11 cellular contexts compared by ENCODE assay signal in the genomic region with DNA sequence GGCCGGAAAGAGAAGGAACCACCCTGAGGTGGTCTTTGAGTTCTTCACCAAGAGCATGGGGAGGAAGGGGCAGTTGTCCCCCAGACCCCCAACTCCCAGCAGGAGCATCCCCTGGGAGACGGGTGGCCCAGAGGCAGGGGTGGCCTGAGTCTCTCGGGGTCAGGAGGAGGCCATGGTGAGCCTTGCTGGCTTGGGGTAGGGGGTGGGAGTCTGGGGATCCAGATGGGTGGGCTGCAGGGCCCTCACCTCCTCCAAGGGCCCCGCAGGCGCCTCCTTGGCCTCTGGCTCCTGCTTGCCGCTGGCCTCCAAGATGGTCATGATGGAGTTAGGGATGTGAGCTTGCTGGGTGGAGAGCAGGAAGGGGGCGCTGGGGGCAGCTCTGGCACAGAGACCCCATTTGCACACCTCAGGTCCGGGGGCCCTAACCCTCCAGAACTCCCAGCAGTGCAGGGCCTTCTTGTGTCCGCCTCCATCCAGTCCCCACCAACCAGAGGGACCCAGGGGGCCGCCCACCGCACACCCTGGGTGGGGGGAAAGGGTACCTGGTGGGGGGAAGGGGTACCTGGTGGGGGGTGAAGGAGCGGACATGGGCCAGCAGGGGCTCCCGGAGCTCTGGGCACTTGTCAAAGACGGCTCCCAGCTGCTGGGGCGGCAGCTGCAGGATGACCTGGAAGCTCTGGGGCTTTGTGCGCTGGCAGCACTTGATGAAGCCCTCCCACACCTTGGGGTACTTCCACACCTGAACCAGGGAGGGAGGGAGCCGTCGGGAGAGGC. TPM values are rescaled to one million over a fixed set of nuclear protein-coding genes. Genes with fewer than 3 reads are reported as not detected.
DNase-seq lines count a peak whose midpoint lies in the region; ATAC-seq and TF ChIP-seq lines count a peak whose summit lies in the region.
"Had no signal": no experiment of that assay in that cellular context is flagged by ENCODE, and none has a peak within 500 bp of the region (broad histone marks: within the 10 kb centered on the region; RNA-seq: fewer than 3 reads in every experiment).

No MANE protein-coding gene starts in this region.

- peak overlapping the region; percentile 82 for H3K4ac ChIP-seq in mesendoderm (ENCODE audit: low read depth, low read length)

- no peak for TF ChIP-seq CTCF in dorsolateral prefrontal cortex (IDR thresholded peaks at IDR 0.05 in 54 of 56, conservative IDR thresholded peaks at IDR 0.05 in 2 of 56; ENCODE audit: low read depth in 1 of 56, partially characterized antibody in 56 of 56)
- TF ChIP-seq CTCF in uterus (IDR thresholded peaks at IDR 0.05), result no peak
- no peak for TF ChIP-seq CTCF in PC-9 (conservative IDR thresholded peaks at IDR 0.05)

- ATAC-seq in Right ventricle myocardium superior (ENCODE audit: poor library complexity) (peak; percentile 2), Right ventricle myocardium inferior (no peak)

- peaks cover 4% of the 10 kb centered on the region; the same call in 1 of the 2 replicates for H4K20me1 ChIP-seq in PC-9 (ENCODE audit: insufficient read depth)

- DNase-seq in Right ventricle myocardium superior (no peak), Right ventricle myocardium inferior (ENCODE audit: missing footprints) (no peak), dorsolateral prefrontal cortex (no peak), mesendoderm (no peak), uterus (no peak), PC-9 (no peak), GF-D8 (lab: John Stamatoyannopoulos, UW) (no peak), NCI-H1694 treated with DMSO at 0.1 percent for 48 hours (lab: John Stamatoyannopoulos, UW) (no peak)
- DNase-seq: NCI-H1417 treated with DMSO at 0.1 percent for 48 hours had no signal

- H3K9me3 ChIP-seq in uterus (no peaks in the 10 kb centered on the region), PC-9 (ENCODE audit: insufficient read depth, low read depth) (no peaks in the 10 kb centered on the region)
- H3K9me3 ChIP-seq: left lung, thyroid gland had no signal

- H3K36me3 ChIP-seq in mesendoderm (ENCODE audit: control insufficient read depth, insufficient read depth, low read length) (peaks cover 1% of the 10 kb centered on the region), uterus (no peaks in the 10 kb centered on the region), PC-9 (ENCODE audit: low read depth) (no peaks in the 10 kb centered on the region)

- H3K4me2 ChIP-seq in mesendoderm (ENCODE audit: low read length) (peak overlapping the region; percentile 86), PC-9 (no peak overlapping the region)

- H4K8ac ChIP-seq in mesendoderm (ENCODE audit: low read depth, low read length), result no peak overlapping the region

- no peak overlapping the region for H4K5ac ChIP-seq in mesendoderm (ENCODE audit: low read length)

- H3K27ac ChIP-seq in dorsolateral prefrontal cortex (peak overlapping the region in 7 of 59 donors; percentile 13 to 53 (median 21)), mesendoderm (ENCODE audit: low read depth, low read length) (peak overlapping the region; percentile 81), uterus (peak overlapping the region; percentile 13 to 59), PC-9 (no peak overlapping the region)
- H3K27ac ChIP-seq: left lung, thyroid gland had no signal

- H3K9me2 ChIP-seq in PC-9 (ENCODE audit: insufficient read depth), result no peaks in the 10 kb centered on the region

- H3K18ac ChIP-seq in mesendoderm (ENCODE audit: low read length), result peak overlapping the region; percentile 60

- no peak overlapping the region for H2AFZ ChIP-seq in PC-9

- H3K4me3 ChIP-seq in dorsolateral prefrontal cortex, result peak overlapping the region in 32 of 59 donors; percentile 28 to 61 (median 50)
- H3K4me3 ChIP-seq in mesendoderm (ENCODE audit: low read length), result peak overlapping the region; percentile 45
- H3K4me3 ChIP-seq in uterus, result no peak overlapping the region
- H3K4me3 ChIP-seq in PC-9, result no peak overlapping the region
- H3K4me3 ChIP-seq: thyroid gland had no signal

- H3K4me1 ChIP-seq in mesendoderm (ENCODE audit: control insufficient read depth, low read depth, low read length) (peaks cover 4% of the 10 kb centered on the region), uterus (no peaks in the 10 kb centered on the region), PC-9 (replicated peaks; ENCODE audit: insufficient read depth) (no peaks in the 10 kb centered on the region)

- POLR2A ChIA-PET in PC-9 (lab: Charles Lee; ENCODE audit: unreplicated experiment), result interaction anchor here (0.6 kb wide), 1 partner anchor 70 kb away, joined by 7 read pairs; a partner anchor contains a TSS

- intact Hi-C loops in Right ventricle myocardium superior (cut with DNase I), result no loop called here
- intact Hi-C loops in Right ventricle myocardium inferior (cut with DNase I), result loop anchor here (5.0 kb wide), 1 partner anchor 71 kb away; a partner anchor contains a TSS
- intact Hi-C loops in dorsolateral prefrontal cortex (cut with DNase I), result loop anchor here in 1 of 2 donors (2.0 to 5.0 kb wide), 2 partner anchors 201 to 260 kb away; no protein-coding TSS in a partner anchor
- intact Hi-C loops in uterus (cut with DNase I; ENCODE audit: low total_unique reads), result no loop called here
- intact Hi-C loops in PC-9 (cut with micrococcal nuclease; ENCODE audit: unreplicated experiment), result loop anchor here (1.0 to 2.0 kb wide), 4 partner anchors 46 to 260 kb away; no protein-coding TSS in a partner anchor

- H3K79me2 ChIP-seq in mesendoderm (ENCODE audit: control insufficient read depth, insufficient read depth, low read length) (no peaks in the 10 kb centered on the region), PC-9 (ENCODE audit: low read depth) (no peaks in the 10 kb centered on the region)

- peak overlapping the region; percentile 96 for H3K56ac ChIP-seq in mesendoderm (ENCODE audit: low read length)

- peak overlapping the region; percentile 91 for H2BK5ac ChIP-seq in mesendoderm (ENCODE audit: low read length)

- no peaks in the 10 kb centered on the region for H3K79me1 ChIP-seq in mesendoderm (ENCODE audit: low read length)

- H2BK15ac ChIP-seq in mesendoderm (replicated peaks; ENCODE audit: low read depth), result no peak overlapping the region

- H3K9ac ChIP-seq in mesendoderm (ENCODE audit: low read length), result peak overlapping the region; percentile 97

- TF ChIP-seq POLR2A in uterus (IDR thresholded peaks at IDR 0.05), result no peak

- peak overlapping the region; percentile 85 for H3K23ac ChIP-seq in mesendoderm (ENCODE audit: low read length)

- peaks cover 31% of the 10 kb centered on the region for H3F3A ChIP-seq in PC-9 (ENCODE audit: insufficient read depth, low read depth)

- no CpG with 5 or more reads among the region's 18 CpGs for WGBS in mesendoderm (ENCODE audit: extremely low coverage, insufficient coverage, low lambda C conversion rate)

- CTCF ChIA-PET in PC-9 (lab: Charles Lee), result interaction anchor here (0.6 to 1.1 kb wide), 14 partner anchors 13 to 579 kb away, joined by 3 to 16 read pairs (median 4); a partner anchor contains a TSS

- no TSS peak for BruUV-seq in PC-9 (replicated peaks; lab: Mats Ljungman, UMichigan)

- H2AK5ac ChIP-seq in mesendoderm (ENCODE audit: low read length), result peak overlapping the region; percentile 77

- peak overlapping the region; percentile 14 for H2BK120ac ChIP-seq in mesendoderm (ENCODE audit: low read depth, low read length)

- H3K27me3 ChIP-seq in dorsolateral prefrontal cortex (no peaks in the 10 kb centered on the region), mesendoderm (ENCODE audit: insufficient read depth, low read length, poor library complexity) (no peaks in the 10 kb centered on the region), uterus (no peaks in the 10 kb centered on the region), PC-9 (ENCODE audit: insufficient read depth, low read depth) (no peaks in the 10 kb centered on the region)
- H3K27me3 ChIP-seq: thyroid gland had no signal

RNA-seq across cellular contexts. Expression of a gene that starts 1.3 kb away (rescaled TPM):
- total RNA-seq in Right ventricle myocardium superior (0.08 TPM), Right ventricle myocardium inferior (not detected), dorsolateral prefrontal cortex (1 to 10 TPM in 4 of 120 experiments, under 1 TPM in 97, not detected in 19; 0.16 to 2.5 (median 0.35) TPM), uterus (under 1 TPM in 2 of 4 donors, not detected in 2; 0.14 to 0.40 TPM), PC-9 (2021) (0.38 and 0.39 TPM in 2 replicates)
- polyA plus RNA-seq in mesendoderm (2013, experiment 1 of 2), result not detected
- not detected for polyA plus RNA-seq in mesendoderm (2013, experiment 2 of 2)

RNA-seq across cellular contexts. Expression of a gene that starts 23.8 kb away (rescaled TPM):
- total RNA-seq in Right ventricle myocardium superior (57.2 TPM), Right ventricle myocardium inferior (52.0 TPM), dorsolateral prefrontal cortex (100 to 1,000 TPM in 23 of 120 experiments, 10 to 100 TPM in 97; 58.7 to 138 (median 86.8) TPM), uterus (100 to 1,000 TPM in 1 of 4 donors, 10 to 100 TPM in 2, 1 to 10 TPM in 1; 4.4 to 103 (median 36.9) TPM), PC-9 (2021) (66.7 and 71.1 TPM in 2 replicates)
- polyA plus RNA-seq in mesendoderm (2013, experiment 1 of 2), result 20.6 TPM
- polyA plus RNA-seq in mesendoderm (2013, experiment 2 of 2), result 20.9 TPM

RNA-seq across cellular contexts. Expression of a gene that starts 34.1 kb away (rescaled TPM):
- total RNA-seq in Right ventricle myocardium superior (237 TPM), Right ventricle myocardium inferior (233 TPM), dorsolateral prefrontal cortex (100 to 1,000 TPM in 15 of 120 experiments, 10 to 100 TPM in 105; 43.1 to 137 (median 76.3) TPM), uterus (100 to 1,000 TPM in 1 of 4 donors, 10 to 100 TPM in 3; 15.3 to 211 (median 43.8) TPM), PC-9 (2021) (110 and 132 TPM in 2 replicates)
- 10.5 TPM for polyA plus RNA-seq in mesendoderm (2013, experiment 1 of 2)
- polyA plus RNA-seq in mesendoderm (2013, experiment 2 of 2), result 9.3 TPM

RNA-seq across cellular contexts. Expression of a gene that starts 46.5 kb away (rescaled TPM):
- total RNA-seq in Right ventricle myocardium superior (29.6 TPM), Right ventricle myocardium inferior (29.9 TPM), dorsolateral prefrontal cortex (100 to 1,000 TPM in 17 of 120 experiments, 10 to 100 TPM in 103; 65.0 to 119 (median 87.1) TPM), uterus (10 to 100 TPM; 32.0 to 72.6 (median 46.4) TPM), PC-9 (2021) (85.5 and 121 TPM in 2 replicates)
- 45.8 TPM for polyA plus RNA-seq in mesendoderm (2013, experiment 1 of 2)
- 43.7 TPM for polyA plus RNA-seq in mesendoderm (2013, experiment 2 of 2)

RNA-seq across cellular contexts. Expression of a gene that starts 47.4 kb away (rescaled TPM):
- total RNA-seq in Right ventricle myocardium superior (22.0 TPM), Right ventricle myocardium inferior (22.3 TPM), dorsolateral prefrontal cortex (10 to 100 TPM in 2 of 120 experiments, 1 to 10 TPM in 118; 1.6 to 14.8 (median 4.3) TPM), uterus (10 to 100 TPM in 2 of 4 donors, 1 to 10 TPM in 2; 4.4 to 48.9 (median 12.5) TPM), PC-9 (2021) (27.6 and 31.1 TPM in 2 replicates)
- 19.5 TPM for polyA plus RNA-seq in mesendoderm (2013, experiment 1 of 2)
- 18.9 TPM for polyA plus RNA-seq in mesendoderm (2013, experiment 2 of 2)

Comparison
In these comparisons a context has a peak if more than half of its experiments do, and no peak if none do; other contexts are left out.
1. intact Hi-C loops: an anchor here in Right ventricle myocardium inferior (5.0 kb wide) and PC-9 (1.0 to 2.0 kb wide); none called in Right ventricle myocardium superior and uterus.
2. H3K4me3 ChIP-seq: peak in dorsolateral prefrontal cortex (32 of 59) and mesendoderm (single experiment); none in uterus (0 of 2) and PC-9 (single experiment).